ENCODE assay signal across 9 cellular contexts in genomic region chr1:110672753-110673108, GRCh38. TPM values are rescaled to one million over a fixed set of nuclear protein-coding genes. Genes with fewer than 3 reads are reported as not detected.
DNase-seq lines count a peak whose midpoint lies in the region; ATAC-seq, FAIRE-seq and TF ChIP-seq lines count a peak whose summit lies in the region.
"Had no signal": no experiment of that assay in that cellular context is flagged by ENCODE, and none has a peak within 500 bp of the region (broad histone marks: within the 10 kb centered on the region; RNA-seq: fewer than 3 reads in every experiment).

No MANE protein-coding gene starts in this region.

- intact Hi-C loops in upper lobe of right lung (cut with DNase I): no loop called here

- ATAC-seq in GM21447 (IDR thresholded peaks at IDR 0.05; ENCODE audit: unreplicated experiment) (peak; percentile 50), upper lobe of right lung (peak; percentile 14)

- TF ChIP-seq CTCF in GM12865 (IDR thresholded peaks at IDR 0.05; ENCODE audit: insufficient read depth, low read depth, low read length, missing control alignments) (no peak), coronary artery (IDR thresholded peaks at IDR 0.05) (no peak), upper lobe of right lung (IDR thresholded peaks at IDR 0.05) (no peak)

- peaks cover 39% of the 10 kb centered on the region for H3K27me3 ChIP-seq in upper lobe of right lung

- no peaks in the 10 kb centered on the region for H3K36me3 ChIP-seq in upper lobe of right lung

- DNase-seq in GM12865 (ENCODE audit: low read depth) (peak; percentile 78), NOMO-1 treated with DMSO at 0.1 percent for 48 hours (lab: John Stamatoyannopoulos, UW; ENCODE audit: unreplicated experiment) (peak; percentile 84), coronary artery (ENCODE audit: low spot score) (no peak), upper lobe of right lung (no peak), iPS-NIHi11 (ENCODE audit: low spot score) (no peak), foreskin melanocyte (no peak), RCC 7860 (ENCODE audit: low spot score) (no peak)

- H3K9me3 ChIP-seq in upper lobe of right lung: no peaks in the 10 kb centered on the region

- H3K4me1 ChIP-seq in upper lobe of right lung: peaks cover 5% of the 10 kb centered on the region

- FAIRE-seq in RCC 7860 (lab: Jason Lieb, UNC): no peak
- FAIRE-seq: colon had no signal

- peak overlapping the region in 1 of 2 donors; percentile 19 for H3K27ac ChIP-seq in coronary artery
- H3K27ac ChIP-seq in upper lobe of right lung: peak overlapping the region; percentile 61

- H3K4me3 ChIP-seq in GM12865 (ENCODE audit: low read depth, low read length): peak overlapping the region; percentile 83
- peak overlapping the region; percentile 78 for H3K4me3 ChIP-seq in coronary artery
- peak overlapping the region; percentile 56 for H3K4me3 ChIP-seq in upper lobe of right lung

RNA-seq across cellular contexts. Expression of gene KCNA3, which starts 2.0 kb away (rescaled TPM):
- total RNA-seq in upper lobe of right lung: 8.9 TPM

Comparison
In these comparisons a context has a peak if more than half of its experiments do, and no peak if none do; other contexts are left out.
1. DNase-seq: peak in GM12865 (single experiment) and NOMO-1 treated with DMSO at 0.1 percent for 48 hours (single experiment); none in coronary artery (single experiment), upper lobe of right lung (single experiment), iPS-NIHi11 (single experiment), foreskin melanocyte (single experiment) and RCC 7860 (single experiment).
2. Peak in every context shown above with its lines, with median percentiles within 50 percentile points of each other: H3K4me3 ChIP-seq.